8 cellular contexts compared by ENCODE assay signal in the genomic region with DNA sequence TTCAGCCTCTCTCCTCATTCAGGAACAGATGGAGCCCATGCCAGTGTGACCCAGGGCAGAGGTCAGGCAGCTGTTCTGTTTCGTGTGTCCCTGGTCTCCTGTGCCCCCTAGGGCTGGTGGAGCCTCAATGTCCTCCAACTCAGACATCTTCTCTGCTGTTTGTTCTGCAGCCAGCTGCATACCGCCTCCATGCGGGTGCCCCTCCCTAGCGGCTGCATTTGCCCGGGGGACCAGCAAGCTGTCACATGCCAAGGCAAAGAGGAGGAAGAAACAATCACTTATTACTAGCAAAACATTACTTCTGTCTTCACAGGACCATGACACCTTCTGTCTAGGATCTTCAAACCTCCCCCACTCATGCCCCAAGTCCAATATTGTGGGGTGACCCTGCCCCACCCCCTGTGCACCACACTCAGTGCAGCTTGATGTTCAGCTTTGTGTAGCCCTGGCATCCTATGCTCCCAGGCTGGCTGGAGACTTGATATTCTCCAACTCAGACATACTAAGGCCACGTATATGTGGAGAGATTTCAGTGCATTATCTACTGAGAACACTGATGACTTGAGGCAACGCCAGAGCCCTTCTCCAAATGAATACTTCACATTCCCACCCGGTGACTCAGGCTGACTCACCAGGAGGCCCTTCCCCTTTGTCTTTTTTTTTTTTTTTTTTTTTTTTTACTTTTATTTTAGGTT.
DNase-seq lines count a peak whose midpoint lies in the region; ATAC-seq and TF ChIP-seq lines count a peak whose summit lies in the region.

No MANE protein-coding gene starts in this region.

- H3K4me3 Mint-ChIP-seq in progenitor cell of endocrine pancreas (ENCODE audit: low read depth) (no peak overlapping the region), immature natural killer cell (no peak overlapping the region)
- no peak overlapping the region for H3K4me3 Mint-ChIP-seq in activated CD8-positive, alpha-beta T cell treated with anti-CD3 and anti-CD28 coated beads for 36 hours
- H3K4me3 Mint-ChIP-seq in activated CD8-positive, alpha-beta T cell treated with anti-CD3 and anti-CD28 coated beads, Interleukin-2, amount 10 ng/mL, durations not matched to agents 7 days and 5 days: no peak overlapping the region

- H3K9me3 ChIP-seq in PC-9 (ENCODE audit: insufficient read depth, low read depth): no peaks in the 10 kb centered on the region

- POLR2A ChIA-PET in PC-9 (lab: Charles Lee; ENCODE audit: unreplicated experiment): interaction anchor here (0.5 kb wide), 1 partner anchor 180 kb away, joined by 14 read pairs; no protein-coding TSS in a partner anchor
- POLR2A ChIA-PET in activated CD8-positive, alpha-beta T cell treated with anti-CD3 and anti-CD28 coated beads for 36 hours (lab: Charles Lee): no interaction called here
- POLR2A ChIA-PET in activated CD8-positive, alpha-beta T cell treated with anti-CD3 and anti-CD28 coated beads, Interleukin-2, amount 10 ng/mL, durations not matched to agents 7 days and 5 days (lab: Charles Lee): no interaction called here

- H3K4me1 ChIP-seq in PC-9 (replicated peaks; ENCODE audit: insufficient read depth): peaks cover 54% of the 10 kb centered on the region

- peaks cover 8% of the 10 kb centered on the region for H3K4me1 Mint-ChIP-seq in progenitor cell of endocrine pancreas (ENCODE audit: low read depth)
- H3K4me1 Mint-ChIP-seq in activated CD8-positive, alpha-beta T cell treated with anti-CD3 and anti-CD28 coated beads for 36 hours (ENCODE audit: low read depth): no peaks in the 10 kb centered on the region
- no peaks in the 10 kb centered on the region for H3K4me1 Mint-ChIP-seq in immature natural killer cell
- no peaks in the 10 kb centered on the region for H3K4me1 Mint-ChIP-seq in activated CD8-positive, alpha-beta T cell treated with anti-CD3 and anti-CD28 coated beads, Interleukin-2, amount 10 ng/mL, durations not matched to agents 7 days and 5 days (ENCODE audit: low read depth)

- H3K4me2 ChIP-seq in PC-9: peak overlapping the region; percentile 60

- H3K36me3 Mint-ChIP-seq in progenitor cell of endocrine pancreas (ENCODE audit: insufficient read depth) (no peaks in the 10 kb centered on the region), immature natural killer cell (no peaks in the 10 kb centered on the region)
- H3K36me3 Mint-ChIP-seq in activated CD8-positive, alpha-beta T cell treated with anti-CD3 and anti-CD28 coated beads for 36 hours (ENCODE audit: low read depth): no peaks in the 10 kb centered on the region
- H3K36me3 Mint-ChIP-seq in activated CD8-positive, alpha-beta T cell treated with anti-CD3 and anti-CD28 coated beads, Interleukin-2, amount 10 ng/mL, durations not matched to agents 7 days and 5 days (ENCODE audit: low read depth): no peaks in the 10 kb centered on the region

- H3K4me3 ChIP-seq in H7 (ENCODE audit: insufficient read depth, low read depth, low read length) (no peak overlapping the region), PC-9 (peak overlapping the region; percentile 8; the same call in 1 of the 2 replicates)

- CTCF ChIA-PET in PC-9 (lab: Charles Lee): interaction anchor here (0.6 kb wide), 1 partner anchor 31 kb away, joined by 5 read pairs; no protein-coding TSS in a partner anchor
- CTCF ChIA-PET in activated CD8-positive, alpha-beta T cell treated with anti-CD3 and anti-CD28 coated beads for 36 hours (lab: Charles Lee): no interaction called here
- CTCF ChIA-PET in activated CD8-positive, alpha-beta T cell treated with anti-CD3 and anti-CD28 coated beads, Interleukin-2, amount 10 ng/mL, durations not matched to agents 7 days and 5 days (lab: Charles Lee): no interaction called here

- no peak for TF ChIP-seq CTCF in PC-9 (conservative IDR thresholded peaks at IDR 0.05)
- TF ChIP-seq CTCF in progenitor cell of endocrine pancreas (IDR thresholded peaks at IDR 0.05; ENCODE audit: unreplicated experiment): no peak
- TF ChIP-seq CTCF in activated CD8-positive, alpha-beta T cell treated with anti-CD3 and anti-CD28 coated beads for 36 hours (IDR thresholded peaks at IDR 0.05): no peak

- H3K27me3 ChIP-seq in H7 (ENCODE audit: control insufficient read depth, insufficient read depth, low read length): no peaks in the 10 kb centered on the region
- H3K27me3 ChIP-seq in PC-9 (ENCODE audit: insufficient read depth, low read depth): no peaks in the 10 kb centered on the region

- no peaks in the 10 kb centered on the region for H3K79me2 ChIP-seq in PC-9 (ENCODE audit: low read depth)

- TSS peak; percentile 46 for BruUV-seq in PC-9 (replicated peaks; lab: Mats Ljungman, UMichigan)

- intact Hi-C loops in PC-9 (cut with micrococcal nuclease; ENCODE audit: unreplicated experiment): loop anchor here (1.0 to 2.0 kb wide), 7 partner anchors 18 to 196 kb away; no protein-coding TSS in a partner anchor
- intact Hi-C loops in activated CD8-positive, alpha-beta T cell treated with anti-CD3 and anti-CD28 coated beads for 36 hours (cut with micrococcal nuclease): no loop called here

- peaks cover 28% of the 10 kb centered on the region for H3F3A ChIP-seq in PC-9 (ENCODE audit: insufficient read depth, low read depth)

- H3K27ac Mint-ChIP-seq in progenitor cell of endocrine pancreas (peak overlapping the region; percentile 93), immature natural killer cell (no peak overlapping the region)
- no peak overlapping the region for H3K27ac Mint-ChIP-seq in activated CD8-positive, alpha-beta T cell treated with anti-CD3 and anti-CD28 coated beads for 36 hours
- H3K27ac Mint-ChIP-seq in activated CD8-positive, alpha-beta T cell treated with anti-CD3 and anti-CD28 coated beads, Interleukin-2, amount 10 ng/mL, durations not matched to agents 7 days and 5 days: no peak overlapping the region

- H3K36me3 ChIP-seq in H7 (replicated peaks; ENCODE audit: control insufficient read depth, insufficient read depth, low read length) (no peaks in the 10 kb centered on the region), PC-9 (ENCODE audit: low read depth) (no peaks in the 10 kb centered on the region)

- ATAC-seq in activated CD8-positive, alpha-beta T cell treated with anti-CD3 and anti-CD28 coated beads for 36 hours: no peak
- no peak for ATAC-seq in GM19395 (IDR thresholded peaks at IDR 0.05; ENCODE audit: unreplicated experiment)
- no peak for ATAC-seq in activated CD8-positive, alpha-beta T cell treated with anti-CD3 and anti-CD28 coated beads, Interleukin-2, amount 10 ng/mL, durations not matched to agents 7 days and 5 days

- H2AFZ ChIP-seq in PC-9: 0 out of 2 replicates have a peak overlapping the region, but pooled peaks have one; percentile 6

- peak; percentile 61 for DNase-seq in H7
- peak; percentile 81 to 85 for DNase-seq in PC-9
- peak; percentile 91 for DNase-seq in fibroblast of peridontal ligament (ENCODE audit: extremely low read depth)
- DNase-seq in progenitor cell of endocrine pancreas (ENCODE audit: low spot score, unreplicated experiment): no peak
- DNase-seq in activated CD8-positive, alpha-beta T cell treated with anti-CD3 and anti-CD28 coated beads for 36 hours: no peak
- DNase-seq in immature natural killer cell: no peak
- no peak for DNase-seq in activated CD8-positive, alpha-beta T cell treated with anti-CD3 and anti-CD28 coated beads, Interleukin-2, amount 10 ng/mL, durations not matched to agents 7 days and 5 days

- H4K20me1 ChIP-seq in PC-9 (ENCODE audit: insufficient read depth): no peaks in the 10 kb centered on the region

- no peaks in the 10 kb centered on the region for H3K9me2 ChIP-seq in PC-9 (ENCODE audit: insufficient read depth)

- no peaks in the 10 kb centered on the region for H3K27me3 Mint-ChIP-seq in progenitor cell of endocrine pancreas
- H3K27me3 Mint-ChIP-seq in activated CD8-positive, alpha-beta T cell treated with anti-CD3 and anti-CD28 coated beads for 36 hours: peaks cover 5% of the 10 kb centered on the region
- H3K27me3 Mint-ChIP-seq in immature natural killer cell (ENCODE audit: low read depth in 3 of 3): peaks cover 0 to 13% (median 5%) of the 10 kb centered on the region in 3 donors
- no peaks in the 10 kb centered on the region for H3K27me3 Mint-ChIP-seq in activated CD8-positive, alpha-beta T cell treated with anti-CD3 and anti-CD28 coated beads, Interleukin-2, amount 10 ng/mL, durations not matched to agents 7 days and 5 days (ENCODE audit: low read depth)

- peak overlapping the region; percentile 92 for H3K27ac ChIP-seq in PC-9

- peaks cover 2% of the 10 kb centered on the region for H3K9me3 Mint-ChIP-seq in progenitor cell of endocrine pancreas (ENCODE audit: low read depth)
- H3K9me3 Mint-ChIP-seq in activated CD8-positive, alpha-beta T cell treated with anti-CD3 and anti-CD28 coated beads for 36 hours: peaks cover 2% of the 10 kb centered on the region
- H3K9me3 Mint-ChIP-seq in immature natural killer cell: peaks cover 0 to 3% (median 0%) of the 10 kb centered on the region in 6 donors
- H3K9me3 Mint-ChIP-seq in activated CD8-positive, alpha-beta T cell treated with anti-CD3 and anti-CD28 coated beads, Interleukin-2, amount 10 ng/mL, durations not matched to agents 7 days and 5 days (ENCODE audit: insufficient read depth): no peaks in the 10 kb centered on the region

Comparison
In these comparisons a context has a peak if more than half of its experiments do, and no peak if none do; other contexts are left out.
1. DNase-seq: peak in H7 (single experiment), PC-9 (2 of 2) and fibroblast of peridontal ligament (single experiment); none in progenitor cell of endocrine pancreas (single experiment), activated CD8-positive, alpha-beta T cell treated with anti-CD3 and anti-CD28 coated beads for 36 hours (single experiment), immature natural killer cell (0 of 3) and activated CD8-positive, alpha-beta T cell treated with anti-CD3 and anti-CD28 coated beads, Interleukin-2, amount 10 ng/mL, durations not matched to agents 7 days and 5 days (single experiment).